ENCODE assay signal across 28 cellular contexts in the genomic region with DNA sequence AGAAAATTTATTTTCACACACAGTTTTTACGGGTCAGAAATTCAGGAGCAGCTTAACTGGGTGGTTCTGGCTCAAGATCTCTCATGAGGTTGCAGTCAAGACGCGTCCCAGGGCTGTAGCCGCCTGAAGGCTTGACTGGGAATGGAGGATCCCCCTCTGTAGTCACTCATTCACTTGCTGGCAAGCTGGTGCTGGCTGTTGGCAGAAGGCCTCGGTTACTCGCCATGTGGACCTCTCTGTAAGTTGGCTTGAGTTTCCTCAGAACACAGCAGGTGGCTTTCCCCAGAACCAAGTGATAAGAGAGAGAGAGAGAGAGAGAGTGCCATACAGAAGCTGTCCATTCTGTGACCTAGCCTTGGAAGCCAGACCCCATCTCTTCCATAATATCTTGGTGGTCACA.
DNase-seq lines count a peak whose midpoint lies in the region; ATAC-seq and TF ChIP-seq lines count a peak whose summit lies in the region.
"Had no signal": no experiment of that assay in that cellular context is flagged by ENCODE, and none has a peak within 500 bp of the region (broad histone marks: within the 10 kb centered on the region; RNA-seq: fewer than 3 reads in every experiment).

No MANE protein-coding gene starts in this region.

- TF ChIP-seq CTCF in astrocyte of the spinal cord (IDR thresholded peaks at IDR 0.05; ENCODE audit: low read depth, low read length): no peak

- ATAC-seq in SK-N-SH treated with all-trans-retinoic acid at 6 μM for 48 hours: no peak
- no peak for ATAC-seq in HG03521 (IDR thresholded peaks at IDR 0.05; ENCODE audit: unreplicated experiment)
- ATAC-seq in HG02981 (IDR thresholded peaks at IDR 0.05; ENCODE audit: unreplicated experiment): no peak
- ATAC-seq: activated CD8-positive, alpha-beta T cell treated with anti-CD3 and anti-CD28 coated beads for 36 hours; GM23338; left colon had no signal

- in situ Hi-C loops in astrocyte of the spinal cord (cut with HindIII; ENCODE audit: low sequenced_read_pairs): no loop called here

- H3K4me3 ChIP-seq in astrocyte of the spinal cord (ENCODE audit: low read depth, low read length): no peak overlapping the region
- H3K4me3 ChIP-seq: BLaER1, breast epithelium, colonic mucosa, GM23338, tibial nerve had no signal

- DNase-seq in A172 (ENCODE audit: low spot score) (peak; percentile 39), DMS 273 treated with DMSO at 0.1 percent for 48 hours (lab: John Stamatoyannopoulos, UW) (peak; percentile 13), astrocyte of the spinal cord (ENCODE audit: low read depth, low spot score) (peak; percentile 38), medulla oblongata (ENCODE audit: extremely low spot score) (peak; percentile 55), NCI-H69 (lab: John Stamatoyannopoulos, UW) (no peak)
- DNase-seq: activated CD8-positive, alpha-beta memory T cell treated with anti-CD3 and anti-CD28 coated beads, Interleukin-2, amount 50 U/mL, for 48 hours; activated CD8-positive, alpha-beta T cell treated with anti-CD3 and anti-CD28 coated beads for 36 hours; activated naive CD4-positive, alpha-beta T cell treated with anti-CD3 and anti-CD28 coated beads for 36 hours; colonic mucosa; DMS53; effector CD4-positive, alpha-beta T cell; immature natural killer cell; left colon; mesendoderm; NCI-H1105 treated with DMSO at 0.1 percent for 48 hours; NCI-H1930; NCI-H2171 treated with DMSO at 0.1 percent for 48 hours; NCI-H526; SHP77 treated with DMSO at 0.1 percent for 48 hours; stimulated activated CD4-positive, alpha-beta T cell treated with anti-CD3 and anti-CD28 coated beads, Interleukin-15, amount 100 ng/mL, for 24 hours; stimulated activated CD4-positive, alpha-beta T cell treated with anti-CD3 and anti-CD28 coated beads, Interleukin-4, amount 100 ng/mL, for 4 hours had no signal

TF ChIP-seq in SK-N-SH treated with all-trans-retinoic acid at 6 μM for 48 hours, 23 proteins besides CTCF, POLR2A, EP300 and RAD21:
- TF ChIP-seq, protein P1, sequence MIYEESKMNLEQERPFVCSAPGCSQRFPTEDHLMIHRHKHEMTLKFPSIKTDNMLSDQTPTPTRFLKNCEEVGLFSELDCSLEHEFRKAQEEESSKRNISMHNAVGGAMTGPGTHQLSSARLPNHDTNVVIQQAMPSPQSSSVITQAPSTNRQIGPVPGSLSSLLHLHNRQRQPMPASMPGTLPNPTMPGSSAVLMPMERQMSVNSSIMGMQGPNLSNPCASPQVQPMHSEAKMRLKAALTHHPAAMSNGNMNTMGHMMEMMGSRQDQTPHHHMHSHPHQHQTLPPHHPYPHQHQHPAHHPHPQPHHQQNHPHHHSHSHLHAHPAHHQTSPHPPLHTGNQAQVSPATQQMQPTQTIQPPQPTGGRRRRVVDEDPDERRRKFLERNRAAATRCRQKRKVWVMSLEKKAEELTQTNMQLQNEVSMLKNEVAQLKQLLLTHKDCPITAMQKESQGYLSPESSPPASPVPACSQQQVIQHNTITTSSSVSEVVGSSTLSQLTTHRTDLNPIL (CRISPR knock-in tag; IDR thresholded peaks at IDR 0.05; ENCODE audit: low read depth): no peak
- no peak for TF ChIP-seq ZFP3 (CRISPR knock-in tag; IDR thresholded peaks at IDR 0.05)
- TF ChIP-seq, protein P2, sequence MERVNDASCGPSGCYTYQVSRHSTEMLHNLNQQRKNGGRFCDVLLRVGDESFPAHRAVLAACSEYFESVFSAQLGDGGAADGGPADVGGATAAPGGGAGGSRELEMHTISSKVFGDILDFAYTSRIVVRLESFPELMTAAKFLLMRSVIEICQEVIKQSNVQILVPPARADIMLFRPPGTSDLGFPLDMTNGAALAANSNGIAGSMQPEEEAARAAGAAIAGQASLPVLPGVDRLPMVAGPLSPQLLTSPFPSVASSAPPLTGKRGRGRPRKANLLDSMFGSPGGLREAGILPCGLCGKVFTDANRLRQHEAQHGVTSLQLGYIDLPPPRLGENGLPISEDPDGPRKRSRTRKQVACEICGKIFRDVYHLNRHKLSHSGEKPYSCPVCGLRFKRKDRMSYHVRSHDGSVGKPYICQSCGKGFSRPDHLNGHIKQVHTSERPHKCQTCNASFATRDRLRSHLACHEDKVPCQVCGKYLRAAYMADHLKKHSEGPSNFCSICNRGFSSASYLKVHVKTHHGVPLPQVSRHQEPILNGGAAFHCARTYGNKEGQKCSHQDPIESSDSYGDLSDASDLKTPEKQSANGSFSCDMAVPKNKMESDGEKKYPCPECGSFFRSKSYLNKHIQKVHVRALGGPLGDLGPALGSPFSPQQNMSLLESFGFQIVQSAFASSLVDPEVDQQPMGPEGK (CRISPR knock-in tag; IDR thresholded peaks at IDR 0.05; ENCODE audit: borderline replicate concordance): no peak
- TF ChIP-seq ZNF565 (CRISPR knock-in tag; conservative IDR thresholded peaks at IDR 0.05; ENCODE audit: low read depth): no peak
- no peak for TF ChIP-seq TOX (CRISPR knock-in tag; IDR thresholded peaks at IDR 0.05; ENCODE audit: borderline replicate concordance)
- TF ChIP-seq ZC3H10 (CRISPR knock-in tag; IDR thresholded peaks at IDR 0.05): no peak
- no peak for TF ChIP-seq ZNF8 (CRISPR knock-in tag; IDR thresholded peaks at IDR 0.05)
- TF ChIP-seq BACH2 (CRISPR knock-in tag; IDR thresholded peaks at IDR 0.05; ENCODE audit: borderline replicate concordance): no peak
- no peak for TF ChIP-seq RARB (CRISPR knock-in tag; IDR thresholded peaks at IDR 0.05)
- TF ChIP-seq ZFP30 (CRISPR knock-in tag; IDR thresholded peaks at IDR 0.05): no peak
- TF ChIP-seq TCF4 (CRISPR knock-in tag; IDR thresholded peaks at IDR 0.05; ENCODE audit: borderline replicate concordance): no peak
- no peak for TF ChIP-seq ESRRG (CRISPR knock-in tag; IDR thresholded peaks at IDR 0.05)
- no peak for TF ChIP-seq SNAI2 (CRISPR knock-in tag; IDR thresholded peaks at IDR 0.05)
- no peak for TF ChIP-seq ISL1 (CRISPR knock-in tag; IDR thresholded peaks at IDR 0.05)
- TF ChIP-seq PPARA (CRISPR knock-in tag; IDR thresholded peaks at IDR 0.05; ENCODE audit: borderline replicate concordance): no peak
- TF ChIP-seq ARNTL (CRISPR knock-in tag; IDR thresholded peaks at IDR 0.05; ENCODE audit: borderline replicate concordance, low read depth): no peak
- TF ChIP-seq OSR1 (CRISPR knock-in tag; IDR thresholded peaks at IDR 0.05): no peak
- TF ChIP-seq, protein P3, sequence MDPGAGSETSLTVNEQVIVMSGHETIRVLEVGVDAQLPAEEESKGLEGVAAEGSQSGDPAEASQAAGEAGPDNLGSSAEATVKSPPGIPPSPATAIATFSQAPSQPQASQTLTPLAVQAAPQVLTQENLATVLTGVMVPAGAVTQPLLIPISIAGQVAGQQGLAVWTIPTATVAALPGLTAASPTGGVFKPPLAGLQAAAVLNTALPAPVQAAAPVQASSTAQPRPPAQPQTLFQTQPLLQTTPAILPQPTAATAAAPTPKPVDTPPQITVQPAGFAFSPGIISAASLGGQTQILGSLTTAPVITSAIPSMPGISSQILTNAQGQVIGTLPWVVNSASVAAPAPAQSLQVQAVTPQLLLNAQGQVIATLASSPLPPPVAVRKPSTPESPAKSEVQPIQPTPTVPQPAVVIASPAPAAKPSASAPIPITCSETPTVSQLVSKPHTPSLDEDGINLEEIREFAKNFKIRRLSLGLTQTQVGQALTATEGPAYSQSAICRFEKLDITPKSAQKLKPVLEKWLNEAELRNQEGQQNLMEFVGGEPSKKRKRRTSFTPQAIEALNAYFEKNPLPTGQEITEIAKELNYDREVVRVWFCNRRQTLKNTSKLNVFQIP (CRISPR knock-in tag; IDR thresholded peaks at IDR 0.05; ENCODE audit: borderline replicate concordance, low read depth): no peak
- TF ChIP-seq GLIS3 (CRISPR knock-in tag; IDR thresholded peaks at IDR 0.05): no peak
- TF ChIP-seq, protein P4, sequence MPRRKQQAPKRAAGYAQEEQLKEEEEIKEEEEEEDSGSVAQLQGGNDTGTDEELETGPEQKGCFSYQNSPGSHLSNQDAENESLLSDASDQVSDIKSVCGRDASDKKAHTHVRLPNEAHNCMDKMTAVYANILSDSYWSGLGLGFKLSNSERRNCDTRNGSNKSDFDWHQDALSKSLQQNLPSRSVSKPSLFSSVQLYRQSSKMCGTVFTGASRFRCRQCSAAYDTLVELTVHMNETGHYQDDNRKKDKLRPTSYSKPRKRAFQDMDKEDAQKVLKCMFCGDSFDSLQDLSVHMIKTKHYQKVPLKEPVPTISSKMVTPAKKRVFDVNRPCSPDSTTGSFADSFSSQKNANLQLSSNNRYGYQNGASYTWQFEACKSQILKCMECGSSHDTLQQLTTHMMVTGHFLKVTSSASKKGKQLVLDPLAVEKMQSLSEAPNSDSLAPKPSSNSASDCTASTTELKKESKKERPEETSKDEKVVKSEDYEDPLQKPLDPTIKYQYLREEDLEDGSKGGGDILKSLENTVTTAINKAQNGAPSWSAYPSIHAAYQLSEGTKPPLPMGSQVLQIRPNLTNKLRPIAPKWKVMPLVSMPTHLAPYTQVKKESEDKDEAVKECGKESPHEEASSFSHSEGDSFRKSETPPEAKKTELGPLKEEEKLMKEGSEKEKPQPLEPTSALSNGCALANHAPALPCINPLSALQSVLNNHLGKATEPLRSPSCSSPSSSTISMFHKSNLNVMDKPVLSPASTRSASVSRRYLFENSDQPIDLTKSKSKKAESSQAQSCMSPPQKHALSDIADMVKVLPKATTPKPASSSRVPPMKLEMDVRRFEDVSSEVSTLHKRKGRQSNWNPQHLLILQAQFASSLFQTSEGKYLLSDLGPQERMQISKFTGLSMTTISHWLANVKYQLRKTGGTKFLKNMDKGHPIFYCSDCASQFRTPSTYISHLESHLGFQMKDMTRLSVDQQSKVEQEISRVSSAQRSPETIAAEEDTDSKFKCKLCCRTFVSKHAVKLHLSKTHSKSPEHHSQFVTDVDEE (CRISPR knock-in tag; IDR thresholded peaks at IDR 0.05): no peak
